Comparison of ENCODE assay signal across 9 cellular contexts in the genomic region with DNA sequence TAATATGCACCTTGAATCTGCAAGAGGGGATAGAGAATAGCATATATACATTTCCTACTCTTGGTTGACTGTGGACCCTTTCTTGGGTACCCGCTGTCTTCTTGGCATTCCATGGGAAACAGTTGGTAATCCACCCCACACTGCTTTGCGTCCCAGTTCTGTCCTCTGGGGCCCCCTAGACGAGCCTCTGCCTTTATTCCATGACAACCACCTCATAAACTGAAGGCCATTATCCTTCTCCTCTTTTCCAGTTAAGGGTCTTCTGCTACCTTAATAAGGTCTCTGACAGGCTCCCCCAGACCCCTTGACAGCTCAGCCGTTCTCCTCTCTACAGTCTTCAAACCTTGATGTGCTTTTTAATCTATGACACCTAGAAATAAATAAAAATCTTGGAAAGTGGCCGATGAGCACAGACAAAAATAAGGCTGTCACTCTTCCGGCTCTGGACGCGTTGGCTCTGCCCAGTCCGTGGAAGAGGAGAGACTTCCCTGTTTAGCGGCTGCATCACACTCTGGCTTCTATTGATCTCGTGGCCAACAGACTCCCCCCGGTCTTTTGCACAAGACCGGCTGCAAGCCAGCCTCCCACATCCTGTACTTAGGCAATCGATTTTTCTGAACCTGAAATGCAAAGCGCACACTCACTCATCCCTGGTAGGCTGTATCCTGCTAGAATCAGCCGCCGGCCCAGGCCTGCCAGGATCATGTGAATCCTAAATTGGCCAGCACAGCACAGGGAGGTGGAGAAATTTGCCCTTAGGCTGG.
A peak's percentile ranks its signal among the peaks of the same experiment; 100 is the strongest.
DNase-seq lines count a peak whose midpoint lies in the region; ATAC-seq and TF ChIP-seq lines count a peak whose summit lies in the region.
"Had no signal": no experiment of that assay in that cellular context is flagged by ENCODE, and none has a peak within 500 bp of the region (broad histone marks: within the 10 kb centered on the region; RNA-seq: fewer than 3 reads in every experiment).

No MANE protein-coding gene starts in this region.

- TF ChIP-seq CTCF in foreskin keratinocyte (conservative IDR thresholded peaks at IDR 0.05) (no peak), GM20000 (IDR thresholded peaks at IDR 0.05; ENCODE audit: extremely low read depth, missing control alignments) (no peak), endodermal cell (conservative IDR thresholded peaks at IDR 0.05) (no peak)

- ATAC-seq in foreskin keratinocyte (peak; percentile 60), GM21367 (IDR thresholded peaks at IDR 0.05; ENCODE audit: unreplicated experiment) (no peak)

- DNase-seq in GF-D8 (lab: John Stamatoyannopoulos, UW) (peak; percentile 74), NOMO-1 treated with DMSO at 0.1 percent for 48 hours (lab: John Stamatoyannopoulos, UW; ENCODE audit: unreplicated experiment) (peak; percentile 91), foreskin keratinocyte (peak; percentile 59 to 78), posterior vena cava (ENCODE audit: low spot score) (peak; percentile 82), NCI-H226 (no peak), GM20000 (ENCODE audit: low spot score) (no peak), endodermal cell (no peak)
- DNase-seq: activated naive CD4-positive, alpha-beta T cell treated with anti-CD3 and anti-CD28 coated beads for 36 hours had no signal

- H3K36me3 Mint-ChIP-seq in endodermal cell (ENCODE audit: low read depth) = no peaks in the 10 kb centered on the region

- no peak overlapping the region for H3K27ac Mint-ChIP-seq in endodermal cell
- H3K27ac Mint-ChIP-seq: activated naive CD4-positive, alpha-beta T cell treated with anti-CD3 and anti-CD28 coated beads for 36 hours had no signal

- H3K4me1 ChIP-seq in foreskin keratinocyte = no peaks in the 10 kb centered on the region
- peaks cover 13% of the 10 kb centered on the region for H3K4me1 ChIP-seq in endodermal cell (ENCODE audit: control insufficient read depth, insufficient read depth, low read length)

- no peaks in the 10 kb centered on the region for H3K36me3 ChIP-seq in endodermal cell (ENCODE audit: control insufficient read depth, insufficient read depth, low read length)

- peaks cover 47% of the 10 kb centered on the region for H3K27me3 ChIP-seq in foreskin keratinocyte
- peaks cover 5% of the 10 kb centered on the region for H3K27me3 ChIP-seq in endodermal cell (ENCODE audit: control insufficient read depth, insufficient read depth, low read length, poor library complexity, severe bottlenecking)

- H3K4me1 Mint-ChIP-seq in endodermal cell = peaks cover 16% of the 10 kb centered on the region

- peaks cover 54% of the 10 kb centered on the region for H3K27me3 Mint-ChIP-seq in endodermal cell (ENCODE audit: insufficient read depth)

- H3K4me3 ChIP-seq in endodermal cell (ENCODE audit: low read length) = no peak overlapping the region

- H3K9me3 ChIP-seq in endodermal cell (ENCODE audit: control insufficient read depth, low read length) = no peaks in the 10 kb centered on the region

- H3K27ac ChIP-seq in foreskin keratinocyte = no peak overlapping the region
- H3K27ac ChIP-seq in endodermal cell (ENCODE audit: low read depth, low read length) = no peak overlapping the region

- WGBS in endodermal cell (ENCODE audit: insufficient coverage in 1 of 2, insufficient read length in 1 of 2), 2 experiments = 87 to 92% methylated on average over 13 to 17 of the region's 17 CpGs

- intact Hi-C loops in posterior vena cava (cut with DNase I) = no loop called here

- no peaks in the 10 kb centered on the region for H3K9me3 Mint-ChIP-seq in endodermal cell
- H3K9me3 Mint-ChIP-seq: activated naive CD4-positive, alpha-beta T cell treated with anti-CD3 and anti-CD28 coated beads for 36 hours had no signal

- no peak overlapping the region for H3K9ac ChIP-seq in endodermal cell (ENCODE audit: extremely low read depth, low read length, poor library complexity, severe bottlenecking)

- H3K4me3 Mint-ChIP-seq in endodermal cell = no peak overlapping the region
- H3K4me3 Mint-ChIP-seq: activated naive CD4-positive, alpha-beta T cell treated with anti-CD3 and anti-CD28 coated beads for 36 hours had no signal

Comparison
In these comparisons a context has a peak if more than half of its experiments do, and no peak if none do; other contexts are left out.
1. DNase-seq: peak in GF-D8 (single experiment), NOMO-1 treated with DMSO at 0.1 percent for 48 hours (single experiment), foreskin keratinocyte (2 of 2) and posterior vena cava (single experiment); none in NCI-H226 (single experiment), GM20000 (single experiment) and endodermal cell (single experiment).